11 cellular contexts compared by ENCODE assay signal in the genomic region with DNA sequence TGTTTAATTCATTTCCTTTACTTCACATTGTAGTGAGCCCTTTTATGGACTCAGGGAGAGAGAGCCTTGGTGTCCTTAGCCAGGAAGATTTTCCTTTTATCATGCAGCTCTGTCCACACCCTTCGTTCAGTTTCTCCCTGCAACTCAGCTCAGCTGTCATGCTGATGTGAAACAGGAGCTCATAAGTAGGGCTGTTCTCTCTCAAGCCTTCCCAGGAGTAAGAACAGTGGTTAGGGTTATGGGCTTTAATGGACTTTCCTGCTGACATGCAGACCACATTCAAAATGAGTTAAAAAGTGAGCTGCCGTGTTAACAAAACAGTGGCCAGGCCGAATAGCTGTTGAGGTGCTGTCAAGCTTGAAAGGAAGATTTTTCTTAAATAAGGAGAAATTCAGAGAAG.
A peak's percentile ranks its signal among the peaks of the same experiment; 100 is the strongest.
DNase-seq lines count a peak whose midpoint lies in the region; ATAC-seq and TF ChIP-seq lines count a peak whose summit lies in the region.
"Had no signal": no experiment of that assay in that cellular context is flagged by ENCODE, and none has a peak within 500 bp of the region (broad histone marks: within the 10 kb centered on the region; RNA-seq: fewer than 3 reads in every experiment).

No MANE protein-coding gene starts in this region.

- H3K4me3 Mint-ChIP-seq in MCF 10A (ENCODE audit: unreplicated experiment): no peak overlapping the region

- no TSS peak for BruUV-seq in MCF 10A (replicated peaks; lab: Mats Ljungman, UMichigan)

- H3K27me3 ChIP-seq in right atrium auricular region (no peaks in the 10 kb centered on the region), uterus (no peaks in the 10 kb centered on the region)
- H3K27me3 ChIP-seq: foreskin keratinocyte had no signal

- DNase-seq in Right ventricle myocardium superior (no peak), right atrium auricular region (ENCODE audit: low spot score) (no peak), amniotic epithelial cell (ENCODE audit: low read depth) (peak; percentile 97), iPS-NIHi7 (ENCODE audit: extremely low spot score) (peak; percentile 41), uterus (peak; percentile 40 to 70), MCF 10A (ENCODE audit: unreplicated experiment) (no peak), NCI-H1092 (lab: John Stamatoyannopoulos, UW) (no peak), Kasumi-1 (lab: John Stamatoyannopoulos, UW) (no peak)
- DNase-seq: amniotic stem cell, MV-4-11 had no signal

- no peak overlapping the region for H3K27ac Mint-ChIP-seq in MCF 10A (ENCODE audit: low read depth, unreplicated experiment)

- ATAC-seq in Right ventricle myocardium superior (ENCODE audit: poor library complexity): peak; percentile 94
- ATAC-seq: foreskin keratinocyte had no signal

- intact Hi-C loops in Right ventricle myocardium superior (cut with DNase I): no loop called here
- intact Hi-C loops in uterus (cut with DNase I; ENCODE audit: low total_unique reads): no loop called here
- intact Hi-C loops in MCF 10A (cut with micrococcal nuclease): loop anchor here (10.0 kb wide), 2 partner anchors 244 to 334 kb away; no protein-coding TSS in a partner anchor

- H3K4me3 ChIP-seq in right atrium auricular region (no peak overlapping the region), uterus (no peak overlapping the region)

- H3K36me3 ChIP-seq in right atrium auricular region (no peaks in the 10 kb centered on the region), uterus (no peaks in the 10 kb centered on the region)

- no peaks in the 10 kb centered on the region for H3K4me1 Mint-ChIP-seq in MCF 10A (ENCODE audit: insufficient read depth, unreplicated experiment)

- H3K9me3 ChIP-seq in right atrium auricular region: no peaks in the 10 kb centered on the region
- no peaks in the 10 kb centered on the region for H3K9me3 ChIP-seq in uterus

- no peaks in the 10 kb centered on the region for H3K9me3 Mint-ChIP-seq in MCF 10A (ENCODE audit: unreplicated experiment)

- H3K36me3 Mint-ChIP-seq in MCF 10A (ENCODE audit: insufficient read depth, unreplicated experiment): no peaks in the 10 kb centered on the region

- TF ChIP-seq POLR2A in uterus (IDR thresholded peaks at IDR 0.05): no peak

- CTCF ChIA-PET in MCF 10A (lab: Yijun Ruan, JAX): no interaction called here

- no peaks in the 10 kb centered on the region for H3K27me3 Mint-ChIP-seq in MCF 10A (ENCODE audit: insufficient read depth, unreplicated experiment)

- TF ChIP-seq CTCF in right atrium auricular region (IDR thresholded peaks at IDR 0.05): no peak
- TF ChIP-seq CTCF in uterus (IDR thresholded peaks at IDR 0.05): no peak
- TF ChIP-seq CTCF in MCF 10A (IDR thresholded peaks at IDR 0.05; ENCODE audit: unreplicated experiment): no peak

- POLR2A ChIA-PET in MCF 10A (lab: Yijun Ruan, JAX): no interaction called here

- peaks cover 0 to 10% of the 10 kb centered on the region in 2 donors for H3K4me1 ChIP-seq in right atrium auricular region
- no peaks in the 10 kb centered on the region for H3K4me1 ChIP-seq in uterus
- H3K4me1 ChIP-seq: foreskin keratinocyte had no signal

- H3K27ac ChIP-seq in right atrium auricular region: peak overlapping the region in 1 of 2 donors; percentile 14
- H3K27ac ChIP-seq in uterus: no peak overlapping the region
- H3K27ac ChIP-seq: foreskin keratinocyte had no signal

Comparison
In these comparisons a context has a peak if more than half of its experiments do, and no peak if none do; other contexts are left out.
1. DNase-seq: peak in amniotic epithelial cell (single experiment), iPS-NIHi7 (single experiment) and uterus (2 of 2); none in Right ventricle myocardium superior (single experiment), right atrium auricular region (single experiment), MCF 10A (single experiment), NCI-H1092 (single experiment) and Kasumi-1 (0 of 2).